In the genomic region with DNA sequence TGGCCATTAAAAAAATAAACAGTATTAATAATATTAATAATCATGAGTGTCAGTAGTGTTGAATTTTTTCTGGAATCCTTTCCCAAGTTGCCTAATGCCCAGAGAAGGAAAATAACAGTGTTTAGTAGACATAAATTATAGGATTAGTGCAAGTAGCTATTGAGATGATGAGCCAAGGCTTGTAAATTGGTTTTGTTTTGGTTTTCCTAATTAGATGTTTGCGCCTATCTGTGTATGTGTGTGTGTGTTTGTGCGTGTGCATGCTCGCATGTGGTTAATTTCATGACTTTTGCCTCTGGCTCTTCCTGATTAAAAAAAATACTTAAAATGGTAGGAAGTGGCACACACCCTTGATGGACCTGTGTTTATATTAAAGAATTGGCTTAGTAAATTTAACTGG, we compare ENCODE assay signal across 29 cellular contexts. TPM values are rescaled to one million over a fixed set of nuclear protein-coding genes. Genes with fewer than 3 reads are reported as not detected.
DNase-seq lines count a peak whose midpoint lies in the region; ATAC-seq, FAIRE-seq and TF ChIP-seq lines count a peak whose summit lies in the region.
"Had no signal": no experiment of that assay in that cellular context is flagged by ENCODE, and none has a peak within 500 bp of the region (broad histone marks: within the 10 kb centered on the region; RNA-seq: fewer than 3 reads in every experiment).

No MANE protein-coding gene starts in this region.

- no peak overlapping the region for H3K9ac ChIP-seq in neural progenitor cell
- H3K9ac ChIP-seq: BLaER1 treated with 17β-estradiol and CSF1 and Interleukin-3, amounts not matched to agents 10 nM and 100 nM had no signal

- TF ChIP-seq CTCF in epithelial cell of esophagus (IDR thresholded peaks at IDR 0.05; ENCODE audit: insufficient read depth, low read depth, low read length, missing control alignments): no peak
- no peak for TF ChIP-seq CTCF in neural progenitor cell (IDR thresholded peaks at IDR 0.05)

- intact Hi-C loops in activated T-helper 2 cell treated with anti-CD3 and anti-CD28 coated beads, Interferon-gamma antibody, Interleukin-2, Interleukin-4, amounts not matched to agents 10 μg/mL and 5 μg/mL and 100 μg/mL, durations not matched to agents 14 hours and 24 hours and 36 hours (cut with micrococcal nuclease): no loop called here

- FAIRE-seq in H54 (lab: Jason Lieb, UNC): peak; percentile 15
- FAIRE-seq: GM19239 had no signal

- no peaks in the 10 kb centered on the region for H3K9me3 ChIP-seq in neural progenitor cell (ENCODE audit: low read depth)
- H3K9me3 ChIP-seq: BLaER1 treated with 17β-estradiol and CSF1 and Interleukin-3, amounts not matched to agents 10 nM and 100 nM; Caco-2; tibial nerve had no signal

- peaks cover 4% of the 10 kb centered on the region for H3K27me3 Mint-ChIP-seq in neural progenitor cell (ENCODE audit: insufficient read depth, low read depth)
- no peaks in the 10 kb centered on the region for H3K27me3 Mint-ChIP-seq in activated T-helper 2 cell treated with anti-CD3 and anti-CD28 coated beads, Interferon-gamma antibody, Interleukin-2, Interleukin-4, amounts not matched to agents 10 μg/mL and 5 μg/mL and 100 μg/mL, durations not matched to agents 14 hours and 24 hours and 36 hours (ENCODE audit: low read depth)
- H3K27me3 Mint-ChIP-seq: naive thymus-derived CD4-positive, alpha-beta T cell had no signal

- no peak overlapping the region for H3K27ac ChIP-seq in neural progenitor cell
- H3K27ac ChIP-seq: BLaER1 treated with 17β-estradiol and CSF1 and Interleukin-3, amounts not matched to agents 10 nM and 100 nM; brain microvascular endothelial cell; dorsolateral prefrontal cortex; tibial nerve had no signal

- peaks cover 13% of the 10 kb centered on the region for H3K4me1 Mint-ChIP-seq in neural progenitor cell
- no peaks in the 10 kb centered on the region for H3K4me1 Mint-ChIP-seq in activated T-helper 2 cell treated with anti-CD3 and anti-CD28 coated beads, Interferon-gamma antibody, Interleukin-2, Interleukin-4, amounts not matched to agents 10 μg/mL and 5 μg/mL and 100 μg/mL, durations not matched to agents 14 hours and 24 hours and 36 hours (ENCODE audit: low read depth)
- H3K4me1 Mint-ChIP-seq: immature natural killer cell; naive thymus-derived CD4-positive, alpha-beta T cell had no signal

- H4K20me1 ChIP-seq in neural progenitor cell (ENCODE audit: low read depth): no peaks in the 10 kb centered on the region
- H4K20me1 ChIP-seq: BLaER1 treated with 17β-estradiol and CSF1 and Interleukin-3, amounts not matched to agents 10 nM and 100 nM had no signal

- no peaks in the 10 kb centered on the region for H3K9me3 Mint-ChIP-seq in neural progenitor cell
- no peaks in the 10 kb centered on the region for H3K9me3 Mint-ChIP-seq in activated T-helper 2 cell treated with anti-CD3 and anti-CD28 coated beads, Interferon-gamma antibody, Interleukin-2, Interleukin-4, amounts not matched to agents 10 μg/mL and 5 μg/mL and 100 μg/mL, durations not matched to agents 14 hours and 24 hours and 36 hours
- H3K9me3 Mint-ChIP-seq: activated T-helper 1 cell treated with anti-CD3 and anti-CD28 coated beads, Interleukin-12 subunit alpha, Interleukin-12 subunit beta, Interleukin-2, Interleukin-4 antibody, amounts not matched to agents 30 ng/mL and 10 ng/mL and 1 ng/mL, durations not matched to agents 14 hours and 24 hours and 36 hours; immature natural killer cell; naive thymus-derived CD4-positive, alpha-beta T cell had no signal

- H3K27ac Mint-ChIP-seq in neural progenitor cell: no peak overlapping the region
- no peak overlapping the region for H3K27ac Mint-ChIP-seq in activated T-helper 2 cell treated with anti-CD3 and anti-CD28 coated beads, Interferon-gamma antibody, Interleukin-2, Interleukin-4, amounts not matched to agents 10 μg/mL and 5 μg/mL and 100 μg/mL, durations not matched to agents 14 hours and 24 hours and 36 hours
- H3K27ac Mint-ChIP-seq: activated T-helper 1 cell treated with anti-CD3 and anti-CD28 coated beads, Interleukin-12 subunit alpha, Interleukin-12 subunit beta, Interleukin-2, Interleukin-4 antibody, amounts not matched to agents 30 ng/mL and 10 ng/mL and 1 ng/mL, durations not matched to agents 14 hours and 24 hours and 36 hours; immature natural killer cell; naive thymus-derived CD4-positive, alpha-beta T cell had no signal

- H3K4me3 ChIP-seq in epithelial cell of esophagus (ENCODE audit: low read length) (no peak overlapping the region), neural progenitor cell (no peak overlapping the region)
- H3K4me3 ChIP-seq: BLaER1 treated with 17β-estradiol and CSF1 and Interleukin-3, amounts not matched to agents 10 nM and 100 nM; dorsolateral prefrontal cortex; tibial nerve had no signal

- H3K36me3 Mint-ChIP-seq in neural progenitor cell: peaks cover 2% of the 10 kb centered on the region
- no peaks in the 10 kb centered on the region for H3K36me3 Mint-ChIP-seq in activated T-helper 2 cell treated with anti-CD3 and anti-CD28 coated beads, Interferon-gamma antibody, Interleukin-2, Interleukin-4, amounts not matched to agents 10 μg/mL and 5 μg/mL and 100 μg/mL, durations not matched to agents 14 hours and 24 hours and 36 hours (ENCODE audit: low read depth)
- H3K36me3 Mint-ChIP-seq: immature natural killer cell; naive thymus-derived CD4-positive, alpha-beta T cell had no signal

- ATAC-seq in GM21367 (IDR thresholded peaks at IDR 0.05; ENCODE audit: unreplicated experiment): no peak
- ATAC-seq: activated CD4-positive, CD25-positive, alpha-beta regulatory T cell treated with anti-CD3 and anti-CD28 coated beads, Interleukin-2, amount 50 U/mL, for 24 hours; left lobe of liver; naive thymus-derived CD4-positive, alpha-beta T cell had no signal

- peaks cover 13% of the 10 kb centered on the region for H3F3A ChIP-seq in neural progenitor cell (ENCODE audit: low read depth)

- no peak for TF ChIP-seq POLR2A in H54 (IDR thresholded peaks at IDR 0.05; ENCODE audit: low read depth, low read length)

- H3K27me3 ChIP-seq in neural progenitor cell: no peaks in the 10 kb centered on the region
- H3K27me3 ChIP-seq: BLaER1 treated with 17β-estradiol and CSF1 and Interleukin-3, amounts not matched to agents 10 nM and 100 nM; brain microvascular endothelial cell; dorsolateral prefrontal cortex; tibial nerve had no signal

- H2AFZ ChIP-seq in neural progenitor cell (replicated peaks): no peak overlapping the region

- no peak overlapping the region for H3K4me3 Mint-ChIP-seq in neural progenitor cell
- H3K4me3 Mint-ChIP-seq in activated T-helper 2 cell treated with anti-CD3 and anti-CD28 coated beads, Interferon-gamma antibody, Interleukin-2, Interleukin-4, amounts not matched to agents 10 μg/mL and 5 μg/mL and 100 μg/mL, durations not matched to agents 14 hours and 24 hours and 36 hours (ENCODE audit: low read depth): no peak overlapping the region
- H3K4me3 Mint-ChIP-seq: activated T-helper 1 cell treated with anti-CD3 and anti-CD28 coated beads, Interleukin-12 subunit alpha, Interleukin-12 subunit beta, Interleukin-2, Interleukin-4 antibody, amounts not matched to agents 30 ng/mL and 10 ng/mL and 1 ng/mL, durations not matched to agents 14 hours and 24 hours and 36 hours; immature natural killer cell; naive thymus-derived CD4-positive, alpha-beta T cell had no signal

- DNase-seq in H54 (ENCODE audit: insufficient read length, low spot score): no peak
- DNase-seq in NCI-H1417 (lab: John Stamatoyannopoulos, UW): peak in 2 of 3 experiments; percentile 11 to 68
- peak; percentile 24 for DNase-seq in epithelial cell of esophagus (ENCODE audit: low read depth)
- no peak for DNase-seq in neural progenitor cell (ENCODE audit: low spot score)
- DNase-seq in NCI-H2171 treated with DMSO at 0.1 percent for 48 hours (lab: John Stamatoyannopoulos, UW): no peak
- DNase-seq in activated T-helper 2 cell treated with anti-CD3 and anti-CD28 coated beads, Interferon-gamma antibody, Interleukin-2, Interleukin-4, amounts not matched to agents 10 μg/mL and 5 μg/mL and 100 μg/mL, durations not matched to agents 14 hours and 24 hours and 36 hours (ENCODE audit: low spot score): no peak
- DNase-seq: activated CD4-positive, alpha-beta T cell treated with anti-CD3 and anti-CD28 coated beads, Interleukin-2, amount 50 U/mL, for 48 hours; activated naive CD4-positive, alpha-beta T cell treated with anti-CD3 and anti-CD28 coated beads, Interleukin-2, amount 50 U/mL, for 16 hours; amniotic stem cell; brain microvascular endothelial cell; Caco-2; DMS79 treated with DMSO at 0.1 percent for 48 hours; dorsolateral prefrontal cortex; GF-D8; immature natural killer cell; midbrain; naive thymus-derived CD4-positive, alpha-beta T cell; NCI-H1048; NCI-H2029; NCI-H226; NCI-H748 treated with DMSO at 0.1 percent for 48 hours; T-helper 1 cell had no signal

- H3K36me3 ChIP-seq in neural progenitor cell: no peaks in the 10 kb centered on the region
- H3K36me3 ChIP-seq: BLaER1 treated with 17β-estradiol and CSF1 and Interleukin-3, amounts not matched to agents 10 nM and 100 nM; brain microvascular endothelial cell; tibial nerve had no signal

- H3K79me2 ChIP-seq in neural progenitor cell (ENCODE audit: low read depth): no peaks in the 10 kb centered on the region

- H3K4me1 ChIP-seq in neural progenitor cell: peaks cover 19% of the 10 kb centered on the region
- H3K4me1 ChIP-seq: BLaER1 treated with 17β-estradiol and CSF1 and Interleukin-3, amounts not matched to agents 10 nM and 100 nM; Caco-2 had no signal

- peak overlapping the region; percentile 69 for H3K4me2 ChIP-seq in neural progenitor cell
- H3K4me2 ChIP-seq: BLaER1 treated with 17β-estradiol and CSF1 and Interleukin-3, amounts not matched to agents 10 nM and 100 nM had no signal

RNA-seq across cellular contexts. Expression of gene FXN, which starts 55.4 kb away (rescaled TPM):
- total RNA-seq in neural progenitor cell (ENCODE audit: low replicate concordance): 23.2 and 24.8 TPM in 2 replicates
- total RNA-seq in activated T-helper 2 cell treated with anti-CD3 and anti-CD28 coated beads, Interferon-gamma antibody, Interleukin-2, Interleukin-4, amounts not matched to agents 10 μg/mL and 5 μg/mL and 100 μg/mL, durations not matched to agents 14 hours and 24 hours and 36 hours: 46.8 and 56.7 TPM in 2 replicates

Comparison
In these comparisons a context has a peak if more than half of its experiments do, and no peak if none do; other contexts are left out.
1. DNase-seq: peak in NCI-H1417 (2 of 3) and epithelial cell of esophagus (single experiment); none in H54 (single experiment), neural progenitor cell (single experiment), NCI-H2171 treated with DMSO at 0.1 percent for 48 hours (single experiment) and activated T-helper 2 cell treated with anti-CD3 and anti-CD28 coated beads, Interferon-gamma antibody, Interleukin-2, Interleukin-4, amounts not matched to agents 10 μg/mL and 5 μg/mL and 100 μg/mL, durations not matched to agents 14 hours and 24 hours and 36 hours (single experiment).